In genomic region chr3:9384141-9384828, GRCh38 we compare ENCODE assay signal across 1 cellular context.
TF ChIP-seq lines count a peak whose summit lies in the region.

No MANE protein-coding gene starts in this region.

TF ChIP-seq in SK-N-SH, 30 proteins besides CTCF, POLR2A, EP300 and RAD21 (continued from another document):
- TF ChIP-seq POLR2AphosphoS5 (IDR thresholded peaks at IDR 0.05; ENCODE audit: low read depth, low read length): peak; percentile 13; the same call in 1 of the 2 replicates
- peak; percentile 10; the same call in 1 of the 2 replicates for TF ChIP-seq FOSL2 (IDR thresholded peaks at IDR 0.05; ENCODE audit: borderline replicate concordance, low read depth)
- no peak for TF ChIP-seq NRF1 (IDR thresholded peaks at IDR 0.05; ENCODE audit: low read depth, low read length)
- TF ChIP-seq MEF2A (IDR thresholded peaks at IDR 0.05; ENCODE audit: borderline replicate concordance, low read depth): no peak
- no peak for TF ChIP-seq TEAD4 (IDR thresholded peaks at IDR 0.05; ENCODE audit: borderline replicate concordance, insufficient read depth)
